ENCODE assay signal across 19 cellular contexts in genomic region chr12:77833329-77833728, GRCh38. TPM values are rescaled to one million over a fixed set of nuclear protein-coding genes. Genes with fewer than 3 reads are reported as not detected.
DNase-seq lines count a peak whose midpoint lies in the region; ATAC-seq and TF ChIP-seq lines count a peak whose summit lies in the region.
"Had no signal": no experiment of that assay in that cellular context is flagged by ENCODE, and none has a peak within 500 bp of the region (broad histone marks: within the 10 kb centered on the region; RNA-seq: fewer than 3 reads in every experiment).

No MANE protein-coding gene starts in this region.

- H3K9me3 ChIP-seq in adrenal gland (replicated peaks in 1 of 3) (no peaks in the 10 kb centered on the region), heart left ventricle (no peaks in the 10 kb centered on the region), uterus (no peaks in the 10 kb centered on the region)
- H3K9me3 ChIP-seq: A549, SJSA1 had no signal

- peak overlapping the region; percentile 91 to 98 (median 94) for H3K27ac Mint-ChIP-seq in nephron
- H3K27ac Mint-ChIP-seq: CD4-positive, CD25-positive, alpha-beta regulatory T cell had no signal

- H3K27me3 Mint-ChIP-seq in nephron (ENCODE audit: low read depth) = peaks cover 4% of the 10 kb centered on the region
- H3K27me3 Mint-ChIP-seq: CD4-positive, CD25-positive, alpha-beta regulatory T cell had no signal

- peak overlapping the region; percentile 89 to 97 (median 93) for H3K4me3 Mint-ChIP-seq in nephron
- H3K4me3 Mint-ChIP-seq: CD4-positive, CD25-positive, alpha-beta regulatory T cell had no signal

- H3K27ac ChIP-seq in adrenal gland (peak overlapping the region in 1 of 5 donors; percentile 6), heart left ventricle (peak overlapping the region in 2 of 12 donors; percentile 8 to 22), uterus (no peak overlapping the region)
- H3K27ac ChIP-seq: A549, SJSA1 had no signal

- no peaks in the 10 kb centered on the region for H3K27me3 ChIP-seq in adrenal gland
- H3K27me3 ChIP-seq in heart left ventricle = no peaks in the 10 kb centered on the region
- H3K27me3 ChIP-seq in uterus = no peaks in the 10 kb centered on the region
- H3K27me3 ChIP-seq: SJSA1 had no signal

- H3K36me3 Mint-ChIP-seq in nephron (ENCODE audit: low read depth) = no peaks in the 10 kb centered on the region
- H3K36me3 Mint-ChIP-seq: CD4-positive, CD25-positive, alpha-beta regulatory T cell had no signal

- WGBS in adrenal gland, 4 donors = 55 to 74% (median 60%) methylated on average over 9 of the region's 9 CpGs
- WGBS in heart left ventricle, 4 donors = 50 to 57% (median 51%) methylated on average over 9 of the region's 9 CpGs

- no peaks in the 10 kb centered on the region for H3K36me3 ChIP-seq in adrenal gland (replicated peaks in 1 of 2)
- H3K36me3 ChIP-seq in heart left ventricle = no peaks in the 10 kb centered on the region
- no peaks in the 10 kb centered on the region for H3K36me3 ChIP-seq in uterus
- H3K36me3 ChIP-seq: SJSA1 had no signal

- no peaks in the 10 kb centered on the region for H3K9me3 Mint-ChIP-seq in nephron

- ATAC-seq in heart left ventricle (peak in 2 of 4 donors; percentile 53 to 54), HG03159 (IDR thresholded peaks at IDR 0.05; ENCODE audit: unreplicated experiment) (no peak), HG03520 (IDR thresholded peaks at IDR 0.05; ENCODE audit: unreplicated experiment) (no peak)
- ATAC-seq: A549 had no signal

- DNase-seq in Ammon's horn (ENCODE audit: low spot score) (peak; percentile 54), adrenal gland (peak in 6 of 7 donors; percentile 17 to 32 (median 22)), heart left ventricle (peak in 1 of 5 donors; percentile 26), uterus (no peak), NCI-H1930 (lab: John Stamatoyannopoulos, UW) (no peak)
- DNase-seq: AML-193; Calu3; CD4-positive, CD25-positive, alpha-beta regulatory T cell; KG1; NCI-H1092 treated with DMSO at 0.1 percent for 48 hours; NCI-H187; NCI-H2171; NCI-H446 treated with DMSO at 0.1 percent for 48 hours; RPMI8226 had no signal

- peaks cover 77% of the 10 kb centered on the region for H3K4me1 Mint-ChIP-seq in nephron
- H3K4me1 Mint-ChIP-seq: CD4-positive, CD25-positive, alpha-beta regulatory T cell had no signal

- peaks cover 0 to 10% of the 10 kb centered on the region in 2 donors for H3K4me1 ChIP-seq in adrenal gland (replicated peaks in 1 of 2)
- H3K4me1 ChIP-seq in heart left ventricle = peaks cover 0 to 57% (median 7%) of the 10 kb centered on the region in 12 donors
- no peaks in the 10 kb centered on the region for H3K4me1 ChIP-seq in uterus
- H3K4me1 ChIP-seq: A549 had no signal

- intact Hi-C loops in adrenal gland (cut with DNase I) (no loop called here), heart left ventricle (cut with DNase I) (loop anchor here in 2 of 10 donors (5.0 to 10.0 kb wide), 2 partner anchors 84 to 109 kb away; no protein-coding TSS in a partner anchor), uterus (cut with DNase I; ENCODE audit: low total_unique reads) (no loop called here)

- TF ChIP-seq POLR2A in adrenal gland (IDR thresholded peaks at IDR 0.05) = no peak
- no peak for TF ChIP-seq POLR2A in heart left ventricle (IDR thresholded peaks at IDR 0.05)
- no peak for TF ChIP-seq POLR2A in uterus (IDR thresholded peaks at IDR 0.05)

- TF ChIP-seq CTCF in adrenal gland (IDR thresholded peaks at IDR 0.05) = no peak
- TF ChIP-seq CTCF in heart left ventricle (IDR thresholded peaks at IDR 0.05) = no peak
- no peak for TF ChIP-seq CTCF in nephron (IDR thresholded peaks at IDR 0.05; ENCODE audit: unreplicated experiment in 3 of 3)
- TF ChIP-seq CTCF in uterus (IDR thresholded peaks at IDR 0.05) = no peak

- H3K4me3 ChIP-seq in adrenal gland = peak overlapping the region in 1 of 4 donors; percentile 40
- peak overlapping the region in 7 of 12 donors; percentile 13 to 49 (median 34) for H3K4me3 ChIP-seq in heart left ventricle
- H3K4me3 ChIP-seq in uterus = no peak overlapping the region
- H3K4me3 ChIP-seq: A549, SJSA1 had no signal

RNA-seq across cellular contexts. Expression of gene NAV3, which starts 2.6 kb away (rescaled TPM):
- total RNA-seq in adrenal gland = 10 to 100 TPM in 7 of 8 donors, 1 to 10 TPM in 1; 5.0 to 42.7 (median 28.1) TPM
- 1 to 10 TPM; 5.5 to 7.4 (median 6.5) TPM for polyA plus RNA-seq in adrenal gland
- 10 to 100 TPM in 2 of 9 donors, 1 to 10 TPM in 7; 1.8 to 18.0 (median 6.2) TPM for total RNA-seq in heart left ventricle
- polyA plus RNA-seq in heart left ventricle = 1 to 10 TPM; 1.1 to 2.6 TPM
- 10 to 100 TPM in 3 of 4 donors, 1 to 10 TPM in 1; 7.2 to 33.9 (median 13.0) TPM for total RNA-seq in uterus
- total RNA-seq: CD4-positive, CD25-positive, alpha-beta regulatory T cell had no signal
- polyA plus RNA-seq: CD4-positive, CD25-positive, alpha-beta regulatory T cell had no signal

Comparison
In these comparisons a context has a peak if more than half of its experiments do, and no peak if none do; other contexts are left out.
1. DNase-seq: peak in Ammon's horn (single experiment) and adrenal gland (6 of 7); none in uterus (0 of 2) and NCI-H1930 (0 of 2).
2. H3K4me3 ChIP-seq: peak in heart left ventricle (7 of 12); none in uterus (0 of 2).